In genomic region chrX:153694687-153695270, GRCh38 we compare ENCODE assay signal across 25 cellular contexts. TPM values are rescaled to one million over a fixed set of nuclear protein-coding genes. Genes with fewer than 3 reads are reported as not detected.
DNase-seq lines count a peak whose midpoint lies in the region; ATAC-seq and TF ChIP-seq lines count a peak whose summit lies in the region.
"Had no signal": no experiment of that assay in that cellular context is flagged by ENCODE, and none has a peak within 500 bp of the region (broad histone marks: within the 10 kb centered on the region; RNA-seq: fewer than 3 reads in every experiment).

No MANE protein-coding gene starts in this region.

- H3K27me3 Mint-ChIP-seq in MCF 10A (ENCODE audit: insufficient read depth, unreplicated experiment), result no peaks in the 10 kb centered on the region

- 76% methylated on average over 10 of the region's 23 CpGs for WGBS in mammary epithelial cell (ENCODE audit: low coverage, missing lambda C conversion rate)
- WGBS in ovary, 3 donors, result 81 to 85% (median 82%) methylated on average over 19 to 23 of the region's 23 CpGs

- no peaks in the 10 kb centered on the region for H3K4me1 ChIP-seq in breast epithelium
- H3K4me1 ChIP-seq in mammary epithelial cell (ENCODE audit: insufficient read depth, low read length), result peaks cover 6% of the 10 kb centered on the region
- H3K4me1 ChIP-seq in ovary (ENCODE audit: insufficient read depth), result no peaks in the 10 kb centered on the region
- H3K4me1 ChIP-seq: BE2C, SJSA1 had no signal

- no peak overlapping the region for H3K4me2 ChIP-seq in mammary epithelial cell (ENCODE audit: insufficient read depth, low read depth, low read length)

- no peaks in the 10 kb centered on the region for H4K20me1 ChIP-seq in mammary epithelial cell (ENCODE audit: insufficient read depth, low read length)

- dilution Hi-C loops in mammary epithelial cell (cut with HindIII; ENCODE audit: low sequenced_read_pairs), result no loop called here

- H3K36me3 ChIP-seq in breast epithelium, result no peaks in the 10 kb centered on the region
- H3K36me3 ChIP-seq in mammary epithelial cell (ENCODE audit: insufficient read depth, low read length), result peaks cover 5% of the 10 kb centered on the region
- no peaks in the 10 kb centered on the region for H3K36me3 ChIP-seq in ovary
- H3K36me3 ChIP-seq: SJSA1 had no signal

- H3K9me3 ChIP-seq in breast epithelium, result no peaks in the 10 kb centered on the region
- H3K9me3 ChIP-seq in mammary epithelial cell (replicated peaks; ENCODE audit: insufficient read depth, low read length), result no peaks in the 10 kb centered on the region
- H3K9me3 ChIP-seq in ovary, result no peaks in the 10 kb centered on the region
- H3K9me3 ChIP-seq: BE2C, SJSA1 had no signal

- H3K9me3 Mint-ChIP-seq in MCF 10A (ENCODE audit: unreplicated experiment), result no peaks in the 10 kb centered on the region
- H3K9me3 Mint-ChIP-seq: CD8-positive, alpha-beta memory T cell had no signal

- CTCF ChIA-PET in MCF 10A (lab: Yijun Ruan, JAX) (interaction anchor here (0.7 kb wide), 1 partner anchor 123 kb away, joined by 4 read pairs; no protein-coding TSS in a partner anchor), mammary epithelial cell (lab: Charles Lee; ENCODE audit: low non-redundant PET) (no interaction called here)

- in situ Hi-C loops in mammary epithelial cell (cut with MboI; ENCODE audit: low sequenced_read_pairs in 2 of 2), result no loop called here

- H3K4me3 Mint-ChIP-seq in MCF 10A (ENCODE audit: unreplicated experiment), result no peak overlapping the region
- H3K4me3 Mint-ChIP-seq: CD14-positive monocyte; CD8-positive, alpha-beta memory T cell had no signal

- H3K9ac ChIP-seq in mammary epithelial cell (ENCODE audit: insufficient read depth, low read length), result no peak overlapping the region

- peak; percentile 31 for ATAC-seq in left colon

- POLR2A ChIA-PET in MCF 10A (lab: Yijun Ruan, JAX), result no interaction called here

- H3K27me3 ChIP-seq in breast epithelium, result peaks cover 0 to 22% of the 10 kb centered on the region in 2 donors
- no peaks in the 10 kb centered on the region for H3K27me3 ChIP-seq in mammary epithelial cell (ENCODE audit: insufficient read depth, low read length)
- no peaks in the 10 kb centered on the region for H3K27me3 ChIP-seq in ovary
- H3K27me3 ChIP-seq: BE2C, SJSA1 had no signal

- BruUV-seq in MCF 10A (replicated peaks; lab: Mats Ljungman, UMichigan) (TSS peak; percentile 21), mammary epithelial cell (replicated peaks; lab: Mats Ljungman, UMichigan) (TSS peak; percentile 27)

- intact Hi-C loops in MCF 10A (cut with micrococcal nuclease), result no loop called here
- intact Hi-C loops in breast epithelium (cut with DNase I; ENCODE audit: low total_unique reads), result no loop called here
- intact Hi-C loops in mammary epithelial cell (cut with micrococcal nuclease), result no loop called here
- intact Hi-C loops in left colon (cut with DNase I, micrococcal nuclease), result no loop called here
- intact Hi-C loops in ovary (cut with DNase I), result no loop called here

- no peak overlapping the region for H3K4me3 ChIP-seq in breast epithelium
- H3K4me3 ChIP-seq in mammary epithelial cell (replicated peaks in 1 of 3; ENCODE audit: insufficient read depth in 1 of 3, low read depth in 2 of 3, low read length in 3 of 3), result no peak overlapping the region
- no peak overlapping the region for H3K4me3 ChIP-seq in ovary
- H3K4me3 ChIP-seq: SJSA1 had no signal

- DNase-seq in MCF 10A (ENCODE audit: unreplicated experiment), result no peak
- no peak for DNase-seq in breast epithelium (ENCODE audit: low spot score in 2 of 2)
- DNase-seq in mammary epithelial cell, result no peak
- no peak for DNase-seq in left colon
- DNase-seq in NCI-H1105 (lab: John Stamatoyannopoulos, UW), result no peak
- no peak for DNase-seq in HuH-7.5 (ENCODE audit: low spot score)
- no peak for DNase-seq in ovary
- DNase-seq: 8988T; ACHN; BE2C; CD8-positive, alpha-beta memory T cell; DMS 273 treated with DMSO at 0.1 percent for 48 hours; DMS79; GF-D8; Kasumi-1; MV-4-11; NCI-H2029; NCI-H446; NCI-H524 treated with DMSO at 0.1 percent for 48 hours; NCI-H774; Right ventricle myocardium superior had no signal

- no peak overlapping the region for H3K27ac ChIP-seq in breast epithelium
- no peak overlapping the region for H3K27ac ChIP-seq in mammary epithelial cell (ENCODE audit: insufficient read depth, low read depth, low read length)
- H3K27ac ChIP-seq in ovary, result no peak overlapping the region
- H3K27ac ChIP-seq: HL-60, SJSA1 had no signal

- TF ChIP-seq POLR2A in breast epithelium (IDR thresholded peaks at IDR 0.05), result no peak
- TF ChIP-seq POLR2A in ovary (IDR thresholded peaks at IDR 0.05), result no peak

- H3K27ac Mint-ChIP-seq in MCF 10A (ENCODE audit: low read depth, unreplicated experiment), result no peak overlapping the region
- H3K27ac Mint-ChIP-seq: CD8-positive, alpha-beta memory T cell had no signal

- TF ChIP-seq EP300 in ovary (IDR thresholded peaks at IDR 0.05), result no peak

- TF ChIP-seq CTCF in MCF 10A (IDR thresholded peaks at IDR 0.05; ENCODE audit: unreplicated experiment) (no peak), breast epithelium (IDR thresholded peaks at IDR 0.05) (no peak), mammary epithelial cell (conservative IDR thresholded peaks at IDR 0.05 in 1 of 2, IDR thresholded peaks at IDR 0.05 in 1 of 2; ENCODE audit: extremely low read depth in 1 of 2, insufficient read depth in 1 of 2, low read depth in 1 of 2, low read length in 2 of 2) (no peak), ovary (IDR thresholded peaks at IDR 0.05) (no peak)

- peaks cover 21% of the 10 kb centered on the region for H3K79me2 ChIP-seq in mammary epithelial cell (ENCODE audit: insufficient read depth, low read length)

- H3K36me3 Mint-ChIP-seq in MCF 10A (ENCODE audit: insufficient read depth, unreplicated experiment), result peaks cover 25% of the 10 kb centered on the region

- H3K4me1 Mint-ChIP-seq in MCF 10A (ENCODE audit: insufficient read depth, unreplicated experiment), result no peaks in the 10 kb centered on the region
- H3K4me1 Mint-ChIP-seq: CD14-positive monocyte; CD8-positive, alpha-beta memory T cell had no signal

- H2AFZ ChIP-seq in mammary epithelial cell (ENCODE audit: low read depth, low read length), result no peak overlapping the region

RNA-seq across cellular contexts. Expression of gene SLC6A8, which starts 7.1 kb away (rescaled TPM):
- total RNA-seq in MCF 10A (2022) (59.9 and 66.6 TPM in 2 replicates), breast epithelium (10 to 100 TPM in 2 of 3 donors, 1 to 10 TPM in 1; 7.6 to 40.8 (median 18.4) TPM), mammary epithelial cell (10 to 100 TPM; 20.5 to 99.2 TPM), left colon (100 to 1,000 TPM; 170 to 270 TPM), ovary (10 to 100 TPM in 5 of 7 donors, 1 to 10 TPM in 2; 6.3 to 23.5 (median 16.3) TPM)
- polyA plus RNA-seq in mammary epithelial cell (82.3 TPM), ovary (10 to 100 TPM in 1 of 2 donors, 1 to 10 TPM in 1; 7.5 to 10.0 TPM)
- 178 TPM for polyA minus RNA-seq in mammary epithelial cell

RNA-seq across cellular contexts. Expression of gene PNCK, which starts 21.2 kb away (rescaled TPM):
- total RNA-seq in MCF 10A (2022), result not detected in 2 replicates
- 1 to 10 TPM in 1 of 3 donors, under 1 TPM in 2; 0.48 to 1.3 (median 0.73) TPM for total RNA-seq in breast epithelium
- total RNA-seq in mammary epithelial cell, result 1 to 10 TPM; 1.2 to 1.7 TPM
- 0.39 TPM for polyA plus RNA-seq in mammary epithelial cell
- polyA minus RNA-seq in mammary epithelial cell, result not detected
- total RNA-seq in left colon, result 10 to 100 TPM in 1 of 2 donors, 1 to 10 TPM in 1; 1.1 to 14.2 TPM
- total RNA-seq in ovary, result 1 to 10 TPM in 4 of 7 donors, under 1 TPM in 2, not detected in 1; 0.51 to 5.9 (median 1.6) TPM
- polyA plus RNA-seq in ovary, result 1 to 10 TPM in 1 of 2 donors, under 1 TPM in 1; 0.87 to 1.1 TPM
- total RNA-seq: CD8-positive, alpha-beta memory T cell; M059J; SJSA1 had no signal
- polyA plus RNA-seq: CD14-positive monocyte; CD8-positive, alpha-beta memory T cell had no signal

RNA-seq across cellular contexts. Expression of gene BCAP31, which starts 29.4 kb away (rescaled TPM):
- total RNA-seq in MCF 10A (2022), result 197 and 203 TPM in 2 replicates
- total RNA-seq in breast epithelium, result 100 to 1,000 TPM; 120 to 245 (median 129) TPM
- 100 to 1,000 TPM; 156 to 277 TPM for total RNA-seq in mammary epithelial cell
- 256 TPM for polyA plus RNA-seq in mammary epithelial cell
- polyA minus RNA-seq in mammary epithelial cell, result 371 TPM
- 100 to 1,000 TPM; 200 to 203 TPM for total RNA-seq in left colon
- total RNA-seq in ovary, result 100 to 1,000 TPM in 5 of 7 donors, 10 to 100 TPM in 2; 53.7 to 146 (median 126) TPM
- 100 to 1,000 TPM; 151 to 195 TPM for polyA plus RNA-seq in ovary

RNA-seq across cellular contexts. Expression of gene ABCD1, which starts 29.9 kb away (rescaled TPM):
- total RNA-seq in MCF 10A (2022) (3.5 and 4.1 TPM in 2 replicates), breast epithelium (10 to 100 TPM; 10.2 to 27.8 (median 10.5) TPM), mammary epithelial cell (1 to 10 TPM; 4.0 to 5.7 TPM), left colon (10 to 100 TPM; 15.1 to 15.9 TPM), ovary (10 to 100 TPM in 1 of 7 donors, 1 to 10 TPM in 6; 6.1 to 11.1 (median 9.1) TPM)
- polyA plus RNA-seq in mammary epithelial cell (1.7 TPM), ovary (1 to 10 TPM; 1.4 to 5.1 TPM)
- polyA minus RNA-seq in mammary epithelial cell, result 22.6 TPM

RNA-seq across cellular contexts. Expression of gene DUSP9, which starts 47.8 kb away (rescaled TPM):
- not detected in 2 replicates for total RNA-seq in MCF 10A (2022)
- under 1 TPM in 2 of 3 donors, not detected in 1; 0.33 to 0.73 TPM for total RNA-seq in breast epithelium
- under 1 TPM; 0.50 to 0.64 TPM for total RNA-seq in mammary epithelial cell
- 0.59 TPM for polyA plus RNA-seq in mammary epithelial cell
- polyA minus RNA-seq in mammary epithelial cell, result 1.1 TPM
- not detected for total RNA-seq in left colon
- total RNA-seq in ovary, result 1 to 10 TPM in 3 of 7 donors, under 1 TPM in 4; 0.12 to 3.7 (median 0.74) TPM
- polyA plus RNA-seq in ovary, result under 1 TPM in 1 of 2 donors, not detected in 1; 0.28 TPM
- total RNA-seq: Right ventricle myocardium superior had no signal
- polyA plus RNA-seq: CD14-positive monocyte had no signal
